ENCODE assay signal across 7 cellular contexts in the genomic region with DNA sequence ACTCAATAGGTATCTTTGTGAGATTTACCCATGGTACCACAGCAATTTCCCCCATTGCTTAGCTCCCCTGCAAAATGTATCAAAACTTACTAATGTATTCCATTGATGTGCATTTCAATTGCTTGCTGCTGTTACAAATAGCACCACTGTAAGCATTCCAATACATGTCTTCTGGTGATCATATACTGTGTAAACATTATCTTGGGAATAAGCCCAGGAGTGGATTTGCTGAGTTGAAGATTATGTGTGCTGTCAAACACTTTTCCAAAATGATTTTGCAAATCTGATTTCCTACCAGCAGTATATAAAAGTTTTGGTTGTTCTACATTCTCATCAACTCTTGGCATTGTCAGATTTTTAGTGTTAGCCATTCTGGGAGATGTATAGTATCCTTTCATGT.
"Had no signal": no experiment of that assay in that cellular context is flagged by ENCODE, and none has a peak within 500 bp of the region (broad histone marks: within the 10 kb centered on the region; RNA-seq: fewer than 3 reads in every experiment).

No MANE protein-coding gene starts in this region.

- DNase-seq: GDM1, GF-D8 had no signal

- ATAC-seq: GM12878 had no signal

- H3K4me3 ChIP-seq: GM12878 had no signal

- FAIRE-seq: GM12878, GM12891, GM12892, GM18507, GM19239 had no signal
